In genomic region chr11:46677169-46677568, GRCh38 we compare ENCODE assay signal across 9 cellular contexts. TPM values are rescaled to one million over a fixed set of nuclear protein-coding genes. Genes with fewer than 3 reads are reported as not detected.
DNase-seq lines count a peak whose midpoint lies in the region; ATAC-seq and TF ChIP-seq lines count a peak whose summit lies in the region.
"Had no signal": no experiment of that assay in that cellular context is flagged by ENCODE, and none has a peak within 500 bp of the region (broad histone marks: within the 10 kb centered on the region; RNA-seq: fewer than 3 reads in every experiment).

No MANE protein-coding gene starts in this region.

- ATAC-seq in HG02571 (IDR thresholded peaks at IDR 0.05; ENCODE audit: unreplicated experiment), result no peak

- peak overlapping the region; percentile 36 for H3K27ac Mint-ChIP-seq in activated naive CD4-positive, alpha-beta T cell treated with anti-CD3 and anti-CD28 coated beads, Interleukin-2, amount 50 U/mL, for 24 hours
- no peak overlapping the region for H3K27ac Mint-ChIP-seq in activated naive CD4-positive, alpha-beta T cell treated with anti-CD3 and anti-CD28 coated beads, Interleukin-2, amount 10 ng/mL, durations not matched to agents 7 days and 5 days

- H3K27ac ChIP-seq in ascending aorta, result peak overlapping the region; percentile 1 to 49
- H3K27ac ChIP-seq in layer of hippocampus (ENCODE audit: low read depth, low read length), result peak overlapping the region; percentile 31
- peak overlapping the region; percentile 20 to 81 for H3K27ac ChIP-seq in tibial artery
- no peak overlapping the region for H3K27ac ChIP-seq in SJCRH30

- H3K4me1 ChIP-seq in ascending aorta (peaks cover 4 to 18% of the 10 kb centered on the region in 2 donors), tibial artery (peaks cover 0 to 26% (median 19%) of the 10 kb centered on the region in 4 donors), SJCRH30 (peaks cover 34% of the 10 kb centered on the region)

- no peak for DNase-seq in activated naive CD4-positive, alpha-beta T cell treated with anti-CD3 and anti-CD28 coated beads, Interleukin-2, amount 10 ng/mL, durations not matched to agents 7 days and 5 days
- DNase-seq in ascending aorta (ENCODE audit: low spot score in 2 of 2) (no peak), tibial artery (no peak), NCI-H345 treated with DMSO at 0.1 percent for 48 hours (lab: John Stamatoyannopoulos, UW; ENCODE audit: unreplicated experiment) (no peak), SJCRH30 (no peak)
- DNase-seq: NCI-H226 had no signal

- intact Hi-C loops in ascending aorta (cut with DNase I), result no loop called here
- intact Hi-C loops in tibial artery (cut with DNase I; ENCODE audit: low total_unique reads), result no loop called here

- CTCF ChIA-PET in activated naive CD4-positive, alpha-beta T cell treated with anti-CD3 and anti-CD28 coated beads, Interleukin-2, amount 10 ng/mL, durations not matched to agents 7 days and 5 days (lab: Charles Lee), result no interaction called here

- H3K9me3 ChIP-seq in ascending aorta (no peaks in the 10 kb centered on the region), tibial artery (no peaks in the 10 kb centered on the region), SJCRH30 (replicated peaks) (no peaks in the 10 kb centered on the region)

- TF ChIP-seq CTCF in ascending aorta (IDR thresholded peaks at IDR 0.05) (no peak), tibial artery (IDR thresholded peaks at IDR 0.05) (no peak)

- H3K4me3 ChIP-seq in ascending aorta, result no peak overlapping the region
- H3K4me3 ChIP-seq in tibial artery, result no peak overlapping the region
- no peak overlapping the region for H3K4me3 ChIP-seq in SJCRH30

- H3K36me3 ChIP-seq in ascending aorta, result peaks cover 73 to 74% of the 10 kb centered on the region in 2 donors
- peaks cover 57 to 79% (median 73%) of the 10 kb centered on the region in 3 donors for H3K36me3 ChIP-seq in tibial artery
- peaks cover 8% of the 10 kb centered on the region; the same call in 1 of the 2 replicates for H3K36me3 ChIP-seq in SJCRH30

- no peaks in the 10 kb centered on the region for H3K9me3 Mint-ChIP-seq in activated naive CD4-positive, alpha-beta T cell treated with anti-CD3 and anti-CD28 coated beads, Interleukin-2, amount 50 U/mL, for 24 hours
- no peaks in the 10 kb centered on the region for H3K9me3 Mint-ChIP-seq in activated naive CD4-positive, alpha-beta T cell treated with anti-CD3 and anti-CD28 coated beads, Interleukin-2, amount 10 ng/mL, durations not matched to agents 7 days and 5 days

- H3K27me3 ChIP-seq in ascending aorta (no peaks in the 10 kb centered on the region), layer of hippocampus (ENCODE audit: control insufficient read depth, insufficient read depth, low read length) (no peaks in the 10 kb centered on the region), tibial artery (no peaks in the 10 kb centered on the region), SJCRH30 (no peaks in the 10 kb centered on the region)

- H3K27me3 Mint-ChIP-seq in activated naive CD4-positive, alpha-beta T cell treated with anti-CD3 and anti-CD28 coated beads, Interleukin-2, amount 50 U/mL, for 24 hours, result no peaks in the 10 kb centered on the region
- H3K27me3 Mint-ChIP-seq in activated naive CD4-positive, alpha-beta T cell treated with anti-CD3 and anti-CD28 coated beads, Interleukin-2, amount 10 ng/mL, durations not matched to agents 7 days and 5 days, result no peaks in the 10 kb centered on the region

- H3K4me1 Mint-ChIP-seq in activated naive CD4-positive, alpha-beta T cell treated with anti-CD3 and anti-CD28 coated beads, Interleukin-2, amount 50 U/mL, for 24 hours, result peaks cover 51% of the 10 kb centered on the region
- H3K4me1 Mint-ChIP-seq in activated naive CD4-positive, alpha-beta T cell treated with anti-CD3 and anti-CD28 coated beads, Interleukin-2, amount 10 ng/mL, durations not matched to agents 7 days and 5 days, result peaks cover 47% of the 10 kb centered on the region

- no peak overlapping the region for H3K4me3 Mint-ChIP-seq in activated naive CD4-positive, alpha-beta T cell treated with anti-CD3 and anti-CD28 coated beads, Interleukin-2, amount 50 U/mL, for 24 hours
- H3K4me3 Mint-ChIP-seq in activated naive CD4-positive, alpha-beta T cell treated with anti-CD3 and anti-CD28 coated beads, Interleukin-2, amount 10 ng/mL, durations not matched to agents 7 days and 5 days, result no peak overlapping the region

- H3K36me3 Mint-ChIP-seq in activated naive CD4-positive, alpha-beta T cell treated with anti-CD3 and anti-CD28 coated beads, Interleukin-2, amount 50 U/mL, for 24 hours, result peaks cover 8% of the 10 kb centered on the region
- H3K36me3 Mint-ChIP-seq in activated naive CD4-positive, alpha-beta T cell treated with anti-CD3 and anti-CD28 coated beads, Interleukin-2, amount 10 ng/mL, durations not matched to agents 7 days and 5 days, result peaks cover 46% of the 10 kb centered on the region

RNA-seq across cellular contexts. Expression of gene ARHGAP1, which starts 23.2 kb away (rescaled TPM):
- 104 TPM for total RNA-seq in ascending aorta
- total RNA-seq in SJCRH30 (2014; rRNA removed; shearing (Covaris generic)), result 21.7 and 21.8 TPM in 2 replicates

RNA-seq across cellular contexts. Expression of gene ZNF408, which starts 23.7 kb away (rescaled TPM):
- total RNA-seq in ascending aorta, result 9.7 TPM
- total RNA-seq in SJCRH30 (2014; rRNA removed; shearing (Covaris generic)), result 8.5 and 8.7 TPM in 2 replicates

RNA-seq across cellular contexts. Expression of gene F2, which starts 41.8 kb away (rescaled TPM):
- 2.6 TPM for total RNA-seq in ascending aorta
- 0.06 and 0.15 TPM in 2 replicates for total RNA-seq in SJCRH30 (2014; rRNA removed; shearing (Covaris generic))

RNA-seq across cellular contexts. Expression of gene ATG13, which starts 59.8 kb away (rescaled TPM):
- 208 TPM for total RNA-seq in ascending aorta
- 77.4 and 83.6 TPM in 2 replicates for total RNA-seq in SJCRH30 (2014; rRNA removed; shearing (Covaris generic))
